ENCODE assay signal across 11 cellular contexts in the genomic region with DNA sequence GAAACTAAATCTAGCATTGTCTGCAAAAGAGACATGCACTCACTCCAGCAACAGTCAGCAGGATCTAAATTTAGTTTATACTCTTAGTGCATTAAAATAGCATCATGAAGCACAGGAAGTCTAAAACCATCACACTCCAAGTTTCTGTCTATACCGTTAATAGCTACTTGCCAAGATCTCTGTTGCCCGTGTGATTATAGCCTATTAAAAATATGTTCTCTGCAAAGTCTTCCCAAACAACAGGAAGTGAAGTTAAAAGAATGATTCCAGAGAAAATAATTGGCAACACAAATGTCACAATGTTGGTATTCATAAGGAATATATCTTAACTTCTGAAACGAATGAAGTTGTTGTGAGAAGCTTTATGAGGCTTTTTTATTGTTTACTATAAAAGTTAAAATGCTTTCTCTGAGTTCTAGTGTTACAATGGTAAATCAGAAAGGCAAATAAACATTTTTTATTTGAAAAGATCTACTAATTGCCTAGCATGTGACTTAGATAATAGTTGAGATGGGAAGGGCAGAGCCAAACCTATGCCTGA.
DNase-seq lines count a peak whose midpoint lies in the region; ATAC-seq and TF ChIP-seq lines count a peak whose summit lies in the region.
"Had no signal": no experiment of that assay in that cellular context is flagged by ENCODE, and none has a peak within 500 bp of the region (broad histone marks: within the 10 kb centered on the region; RNA-seq: fewer than 3 reads in every experiment).

No MANE protein-coding gene starts in this region.

- no peak overlapping the region for H3K27ac Mint-ChIP-seq in natural killer cell
- no peak overlapping the region for H3K27ac Mint-ChIP-seq in activated naive CD8-positive, alpha-beta T cell treated with anti-CD3 and anti-CD28 coated beads, Interleukin-2, amount 50 U/mL, for 24 hours
- H3K27ac Mint-ChIP-seq: activated T-cell treated with anti-CD3 and anti-CD28 coated beads, Interleukin-2, amount 50 U/mL, for 72 hours had no signal

- H3K36me3 ChIP-seq in heart left ventricle = no peaks in the 10 kb centered on the region

- no peak for TF ChIP-seq CTCF in heart left ventricle (IDR thresholded peaks at IDR 0.05)
- no peak for TF ChIP-seq CTCF in natural killer cell (IDR thresholded peaks at IDR 0.05)

- DNase-seq in NCI-H748 (lab: John Stamatoyannopoulos, UW; ENCODE audit: unreplicated experiment) (peak; percentile 21), heart left ventricle (no peak), natural killer cell (no peak)
- DNase-seq in activated naive CD8-positive, alpha-beta T cell treated with anti-CD3 and anti-CD28 coated beads, Interleukin-2, amount 50 U/mL, for 24 hours = no peak
- DNase-seq: activated T-cell treated with anti-CD3 and anti-CD28 coated beads, Interleukin-2, amount 50 U/mL, for 72 hours; DMS79; H7 had no signal

- intact Hi-C loops in heart left ventricle (cut with DNase I) (no loop called here), natural killer cell (cut with micrococcal nuclease) (no loop called here)

- H3K4me3 ChIP-seq in heart left ventricle = no peak overlapping the region

- H3K4me1 Mint-ChIP-seq in natural killer cell = no peaks in the 10 kb centered on the region
- no peaks in the 10 kb centered on the region for H3K4me1 Mint-ChIP-seq in activated naive CD8-positive, alpha-beta T cell treated with anti-CD3 and anti-CD28 coated beads, Interleukin-2, amount 50 U/mL, for 24 hours

- peaks cover 5 to 7% of the 10 kb centered on the region in 2 donors for H3K9me3 Mint-ChIP-seq in natural killer cell
- H3K9me3 Mint-ChIP-seq in activated naive CD8-positive, alpha-beta T cell treated with anti-CD3 and anti-CD28 coated beads, Interleukin-2, amount 50 U/mL, for 24 hours = no peaks in the 10 kb centered on the region

- ATAC-seq in GM21360 (IDR thresholded peaks at IDR 0.05; ENCODE audit: unreplicated experiment) = peak; percentile 64
- peak; percentile 78 to 96 (median 92) for ATAC-seq in heart left ventricle
- ATAC-seq in natural killer cell = no peak
- ATAC-seq in activated naive CD8-positive, alpha-beta T cell treated with anti-CD3 and anti-CD28 coated beads, Interleukin-2, amount 50 U/mL, for 24 hours = no peak
- ATAC-seq in HG03135 (IDR thresholded peaks at IDR 0.05; ENCODE audit: unreplicated experiment) = no peak
- ATAC-seq: activated T-cell treated with anti-CD3 and anti-CD28 coated beads, Interleukin-2, amount 50 U/mL, for 72 hours had no signal

- H3K36me3 Mint-ChIP-seq in natural killer cell = no peaks in the 10 kb centered on the region
- H3K36me3 Mint-ChIP-seq in activated naive CD8-positive, alpha-beta T cell treated with anti-CD3 and anti-CD28 coated beads, Interleukin-2, amount 50 U/mL, for 24 hours (ENCODE audit: low read depth) = no peaks in the 10 kb centered on the region

- no peak overlapping the region for H3K4me3 Mint-ChIP-seq in natural killer cell
- H3K4me3 Mint-ChIP-seq in activated naive CD8-positive, alpha-beta T cell treated with anti-CD3 and anti-CD28 coated beads, Interleukin-2, amount 50 U/mL, for 24 hours = no peak overlapping the region
- H3K4me3 Mint-ChIP-seq: activated T-cell treated with anti-CD3 and anti-CD28 coated beads, Interleukin-2, amount 50 U/mL, for 72 hours had no signal

- H3K27me3 Mint-ChIP-seq in natural killer cell (ENCODE audit: low read depth in 2 of 2) = no peaks in the 10 kb centered on the region
- no peaks in the 10 kb centered on the region for H3K27me3 Mint-ChIP-seq in activated naive CD8-positive, alpha-beta T cell treated with anti-CD3 and anti-CD28 coated beads, Interleukin-2, amount 50 U/mL, for 24 hours

- H3K9me3 ChIP-seq in heart left ventricle = no peaks in the 10 kb centered on the region

- 2 to 7% (median 4%) methylated on average over 3 of the region's 3 CpGs for WGBS in heart left ventricle, 4 donors

- no peaks in the 10 kb centered on the region for H3K27me3 ChIP-seq in heart left ventricle

- H3K4me1 ChIP-seq in heart left ventricle = peaks cover 0 to 28% (median 9%) of the 10 kb centered on the region in 12 donors

- TF ChIP-seq POLR2A in heart left ventricle (IDR thresholded peaks at IDR 0.05) = no peak

- H3K27ac ChIP-seq in heart left ventricle = peak overlapping the region in 9 of 12 donors; percentile 28 to 80 (median 62)
- H3K27ac ChIP-seq in temporal lobe (ENCODE audit: low read depth, low read length) = peak overlapping the region; percentile 69
- H3K27ac ChIP-seq: HL-60 had no signal

Comparison
In these comparisons a context has a peak if more than half of its experiments do, and no peak if none do; other contexts are left out.
1. ATAC-seq: peak in GM21360 (single experiment) and heart left ventricle (4 of 4); none in natural killer cell (0 of 3), activated naive CD8-positive, alpha-beta T cell treated with anti-CD3 and anti-CD28 coated beads, Interleukin-2, amount 50 U/mL, for 24 hours (single experiment) and HG03135 (single experiment).